15 cellular contexts compared by ENCODE assay signal in genomic region chr11:9789919-9790318, GRCh38.
DNase-seq lines count a peak whose midpoint lies in the region; ATAC-seq, FAIRE-seq and TF ChIP-seq lines count a peak whose summit lies in the region.
"Had no signal": no experiment of that assay in that cellular context is flagged by ENCODE, and none has a peak within 500 bp of the region (broad histone marks: within the 10 kb centered on the region; RNA-seq: fewer than 3 reads in every experiment).

No MANE protein-coding gene starts in this region.

- TF ChIP-seq POLR2A in IMR-90 (IDR thresholded peaks at IDR 0.05; ENCODE audit: low read depth, low read length): no peak
- no peak for TF ChIP-seq POLR2A in K562 (conservative IDR thresholded peaks at IDR 0.05)

- no peak overlapping the region for H3K14ac ChIP-seq in IMR-90 (replicated peaks; ENCODE audit: low read depth, low read length)

- peak overlapping the region; percentile 48 for H2BK20ac ChIP-seq in IMR-90 (ENCODE audit: low read depth, low read length)

- no peaks in the 10 kb centered on the region for H3K27me3 Mint-ChIP-seq in activated CD8-positive, alpha-beta T cell treated with anti-CD3 and anti-CD28 coated beads, Interleukin-2, amount 10 ng/mL, durations not matched to agents 7 days and 5 days (ENCODE audit: low read depth)
- H3K27me3 Mint-ChIP-seq: CD4-positive, CD25-positive, alpha-beta regulatory T cell had no signal

- DNase-seq in ELF-1 (ENCODE audit: low read depth, low spot score): peak; percentile 12
- DNase-seq in IMR-90: no peak
- DNase-seq in K562 (ENCODE audit: extremely low read depth in 1 of 4, low spot score in 3 of 4): peak; percentile 73 to 86 (median 80)
- no peak for DNase-seq in activated naive CD4-positive, alpha-beta T cell treated with anti-CD3 and anti-CD28 coated beads, Interleukin-2, amount 50 U/mL, for 16 hours
- no peak for DNase-seq in activated CD8-positive, alpha-beta T cell treated with anti-CD3 and anti-CD28 coated beads, Interleukin-2, amount 10 ng/mL, durations not matched to agents 7 days and 5 days
- DNase-seq: Calu3; CD4-positive, CD25-positive, alpha-beta regulatory T cell; DMS 273 treated with DMSO at 0.1 percent for 48 hours; GOT3; HFFc6 had no signal

- H3K4ac ChIP-seq in IMR-90 (ENCODE audit: low read depth, low read length): peak overlapping the region; percentile 62; the same call in 1 of the 2 replicates

- TF ChIP-seq CTCF in IMR-90 (conservative IDR thresholded peaks at IDR 0.05; ENCODE audit: low read depth, low read length): no peak
- 0 out of 6 replicates have a peak, but pooled peaks of 1 of the 3 experiments have one; percentile 21 for TF ChIP-seq CTCF in K562 (IDR thresholded peaks at IDR 0.05 in 2 of 3, conservative IDR thresholded peaks at IDR 0.05 in 1 of 3; ENCODE audit: insufficient read depth in 2 of 3, low read depth in 1 of 3, low read length in 3 of 3)

- peaks cover 10 to 29% of the 10 kb centered on the region in 2 experiments for H3K79me1 ChIP-seq in IMR-90 (ENCODE audit: low read depth in 1 of 2, low read length in 2 of 2)

- H4K20me1 ChIP-seq in IMR-90 (ENCODE audit: insufficient read depth, low read length) (no peaks in the 10 kb centered on the region), K562 (replicated peaks; ENCODE audit: control insufficient read depth, insufficient read depth, low read length) (no peaks in the 10 kb centered on the region)

- H4K5ac ChIP-seq in IMR-90 (ENCODE audit: low read depth, low read length): peak overlapping the region; percentile 19

- H3K9me3 ChIP-seq in IMR-90 (ENCODE audit: control insufficient read depth, insufficient read depth, low read length): no peaks in the 10 kb centered on the region
- no peaks in the 10 kb centered on the region for H3K9me3 ChIP-seq in K562 (replicated peaks; ENCODE audit: control insufficient read depth, insufficient read depth, low read depth, low read length)
- H3K9me3 ChIP-seq: A549, HAP-1 had no signal

- no peak overlapping the region for H3K56ac ChIP-seq in IMR-90 (ENCODE audit: extremely low read depth, insufficient read depth, low read length)

- peak; percentile 76 for TF ChIP-seq EP300 in K562 (IDR thresholded peaks at IDR 0.05; ENCODE audit: low read length)

- H3K23ac ChIP-seq in IMR-90 (ENCODE audit: low read depth, low read length): no peak overlapping the region

- TF ChIP-seq RAD21 in IMR-90 (IDR thresholded peaks at IDR 0.05; ENCODE audit: low read length) (no peak), K562 (CRISPR knock-in tag; conservative IDR thresholded peaks at IDR 0.05 in 1 of 2, IDR thresholded peaks at IDR 0.05 in 1 of 2) (no peak)

- H3K27me3 ChIP-seq in IMR-90 (ENCODE audit: control insufficient read depth, insufficient read depth, low read length) (no peaks in the 10 kb centered on the region), K562 (ENCODE audit: control insufficient read depth in 2 of 2, insufficient read depth in 2 of 2, low read length in 2 of 2) (no peaks in the 10 kb centered on the region)

- H3K4me3 Mint-ChIP-seq in activated CD8-positive, alpha-beta T cell treated with anti-CD3 and anti-CD28 coated beads, Interleukin-2, amount 10 ng/mL, durations not matched to agents 7 days and 5 days: no peak overlapping the region
- H3K4me3 Mint-ChIP-seq: CD4-positive, CD25-positive, alpha-beta regulatory T cell; HFFc6 had no signal

- dilution Hi-C loops in IMR-90 (cut with HindIII; ENCODE audit: low sequenced_read_pairs, unreplicated experiment): no loop called here

- POLR2A ChIA-PET in IMR-90 (lab: Charles Lee; ENCODE audit: unreplicated experiment): no interaction called here
- POLR2A ChIA-PET in K562 (lab: Yijun Ruan, JAX): interaction anchor here (0.5 to 1.4 kb wide), 3 partner anchors 10 to 138 kb away, joined by 3 to 5 read pairs (median 4); no protein-coding TSS in a partner anchor
- POLR2A ChIA-PET in activated CD8-positive, alpha-beta T cell treated with anti-CD3 and anti-CD28 coated beads, Interleukin-2, amount 10 ng/mL, durations not matched to agents 7 days and 5 days (lab: Charles Lee): no interaction called here

- H3K18ac ChIP-seq in IMR-90 (ENCODE audit: low read depth, low read length): peak overlapping the region; percentile 50

- ATAC-seq in IMR-90 (ENCODE audit: low read depth) (no peak), K562 (peak; percentile 88), HG03378 (IDR thresholded peaks at IDR 0.05; ENCODE audit: unreplicated experiment) (no peak), HG02623 (IDR thresholded peaks at IDR 0.05; ENCODE audit: unreplicated experiment) (no peak)
- no peak for ATAC-seq in activated CD8-positive, alpha-beta T cell treated with anti-CD3 and anti-CD28 coated beads, Interleukin-2, amount 10 ng/mL, durations not matched to agents 7 days and 5 days
- ATAC-seq: A549, GM12878 had no signal

- peaks cover 8% of the 10 kb centered on the region for H3K4me1 Mint-ChIP-seq in activated CD8-positive, alpha-beta T cell treated with anti-CD3 and anti-CD28 coated beads, Interleukin-2, amount 10 ng/mL, durations not matched to agents 7 days and 5 days (ENCODE audit: low read depth)

- H2BK15ac ChIP-seq in IMR-90 (ENCODE audit: low read depth, low read length): 0 out of 3 replicates have a peak overlapping the region, but pooled peaks have one; percentile 24

- no peak overlapping the region for H2AK9ac ChIP-seq in IMR-90 (replicated peaks; ENCODE audit: low read depth, low read length, poor library complexity)

- in situ Hi-C loops in IMR-90 (cut with MboI; ENCODE audit: low sequenced_read_pairs) (no loop called here), K562 (cut with MboI) (no loop called here)

- intact Hi-C loops in IMR-90 (cut with micrococcal nuclease): loop anchor here (1.0 kb wide), 1 partner anchor 37 kb away; no protein-coding TSS in a partner anchor
- intact Hi-C loops in K562 (cut with micrococcal nuclease): no loop called here

- H4K8ac ChIP-seq in IMR-90 (ENCODE audit: low read depth in 2 of 2, low read length in 2 of 2): peak overlapping the region in 1 of 2 experiments; percentile 0; a peak in 1 of 4 replicates

- H3K9ac ChIP-seq in IMR-90 (ENCODE audit: low read depth, low read length): no peak overlapping the region
- H3K9ac ChIP-seq in K562 (ENCODE audit: insufficient read depth in 1 of 2, low read depth in 2 of 2, low read length in 2 of 2): no peak overlapping the region

- peaks cover 14% of the 10 kb centered on the region for H3K4me1 ChIP-seq in IMR-90 (ENCODE audit: control insufficient read depth, insufficient read depth, low read length)
- H3K4me1 ChIP-seq in K562 (replicated peaks in 1 of 2; ENCODE audit: control insufficient read depth in 2 of 2, insufficient read depth in 2 of 2, low read length in 2 of 2): peaks cover 7 to 32% of the 10 kb centered on the region in 2 experiments; a peak in 2 of 5 replicates
- H3K4me1 ChIP-seq: A549, HAP-1 had no signal

- peaks cover 24% of the 10 kb centered on the region for H3K36me3 ChIP-seq in IMR-90 (ENCODE audit: control insufficient read depth, insufficient read depth, low read length)
- H3K36me3 ChIP-seq in K562 (ENCODE audit: control insufficient read depth, insufficient read depth, low read length): no peaks in the 10 kb centered on the region

- H3K27ac ChIP-seq in IMR-90 (ENCODE audit: insufficient read depth, low read length): peak overlapping the region; percentile 21; the same call in 1 of the 2 replicates
- no peak overlapping the region for H3K27ac ChIP-seq in K562 (ENCODE audit: extremely low read depth, low read depth, low read length)
- H3K27ac ChIP-seq: A549 had no signal

- H3K4me3 ChIP-seq in IMR-90 (ENCODE audit: insufficient read depth, low read depth, low read length) (no peak overlapping the region), K562 (no peak overlapping the region)
- H3K4me3 ChIP-seq: A549, GM12878, HAP-1 had no signal

- H3K9me1 ChIP-seq in IMR-90 (ENCODE audit: insufficient read depth, low read length): peaks cover 26% of the 10 kb centered on the region
- H3K9me1 ChIP-seq in K562 (ENCODE audit: control insufficient read depth, insufficient read depth, low read length): no peaks in the 10 kb centered on the region

- no peak overlapping the region for H3K27ac Mint-ChIP-seq in activated CD8-positive, alpha-beta T cell treated with anti-CD3 and anti-CD28 coated beads, Interleukin-2, amount 10 ng/mL, durations not matched to agents 7 days and 5 days
- H3K27ac Mint-ChIP-seq: CD4-positive, CD25-positive, alpha-beta regulatory T cell; HFFc6 had no signal

- H3K36me3 Mint-ChIP-seq in activated CD8-positive, alpha-beta T cell treated with anti-CD3 and anti-CD28 coated beads, Interleukin-2, amount 10 ng/mL, durations not matched to agents 7 days and 5 days (ENCODE audit: low read depth): no peaks in the 10 kb centered on the region

- peak overlapping the region; percentile 10; the same call in 1 of the 2 replicates for H2AK5ac ChIP-seq in IMR-90 (ENCODE audit: low read depth, low read length)

- no TSS peak for BruUV-seq in IMR-90 (replicated peaks; lab: Mats Ljungman, UMichigan)
- no TSS peak for BruUV-seq in K562 (replicated peaks; lab: Mats Ljungman, UMichigan)

- peak overlapping the region; percentile 41; the same call in 1 of the 2 replicates for H2BK120ac ChIP-seq in IMR-90 (ENCODE audit: low read depth, low read length)

- H2AFZ ChIP-seq in IMR-90 (replicated peaks; ENCODE audit: low read length, poor library complexity): no peak overlapping the region
- H2AFZ ChIP-seq in K562 (ENCODE audit: low read depth, low read length): no peak overlapping the region; the same call in 1 of the 2 replicates

- peak; percentile 63 for FAIRE-seq in K562 (lab: Jason Lieb, UNC)
- FAIRE-seq: A549, GM12878 had no signal

- no peaks in the 10 kb centered on the region for H3K79me2 ChIP-seq in K562 (ENCODE audit: control insufficient read depth, insufficient read depth, low read length)

- no peak overlapping the region for H2BK5ac ChIP-seq in IMR-90 (ENCODE audit: low read depth, low read length, poor library complexity, severe bottlenecking)

- CTCF ChIA-PET in IMR-90 (lab: Yijun Ruan, JAX) (no interaction called here), K562 (lab: Yijun Ruan, JAX; ENCODE audit: low intra/inter-chr PET ratio) (no interaction called here)
- CTCF ChIA-PET in activated CD8-positive, alpha-beta T cell treated with anti-CD3 and anti-CD28 coated beads, Interleukin-2, amount 10 ng/mL, durations not matched to agents 7 days and 5 days (lab: Charles Lee): interaction anchor here (1.0 kb wide), 2 partner anchors 9 to 11 kb away, joined by 3 to 4 read pairs; no protein-coding TSS in a partner anchor

- no peaks in the 10 kb centered on the region for H3K9me3 Mint-ChIP-seq in activated CD8-positive, alpha-beta T cell treated with anti-CD3 and anti-CD28 coated beads, Interleukin-2, amount 10 ng/mL, durations not matched to agents 7 days and 5 days (ENCODE audit: insufficient read depth)
- H3K9me3 Mint-ChIP-seq: CD4-positive, CD25-positive, alpha-beta regulatory T cell; HFFc6 had no signal

- no CpG with 5 or more reads among the region's 3 CpGs for WGBS in IMR-90 (ENCODE audit: extremely low coverage in 2 of 2, insufficient read length in 1 of 2), 2 experiments
- 4% methylated on average over 3 of the region's 3 CpGs for WGBS in K562 (ENCODE audit: insufficient coverage, low coverage, missing lambda C conversion rate)

- H4K91ac ChIP-seq in IMR-90 (ENCODE audit: insufficient read depth, low read depth, low read length): no peak overlapping the region; the same call in 1 of the 2 replicates

- H3K4me2 ChIP-seq in IMR-90 (ENCODE audit: low read depth, low read length): no peak overlapping the region
- H3K4me2 ChIP-seq in K562 (ENCODE audit: insufficient read depth, low read length): peak overlapping the region; percentile 35; the same call in 1 of the 2 replicates
- H3K4me2 ChIP-seq: A549 had no signal

Comparison
In these comparisons a context has a peak if more than half of its experiments do, and no peak if none do; other contexts are left out.
1. DNase-seq: peak in ELF-1 (single experiment) and K562 (4 of 4); none in IMR-90 (single experiment), activated naive CD4-positive, alpha-beta T cell treated with anti-CD3 and anti-CD28 coated beads, Interleukin-2, amount 50 U/mL, for 16 hours (single experiment) and activated CD8-positive, alpha-beta T cell treated with anti-CD3 and anti-CD28 coated beads, Interleukin-2, amount 10 ng/mL, durations not matched to agents 7 days and 5 days (single experiment).